Comparison of ENCODE assay signal across 9 cellular contexts in genomic region chr5:42840279-42840678, GRCh38. TPM values are rescaled to one million over a fixed set of nuclear protein-coding genes. Genes with fewer than 3 reads are reported as not detected.
A peak's percentile ranks its signal among the peaks of the same experiment; 100 is the strongest.
DNase-seq lines count a peak whose midpoint lies in the region; ATAC-seq and TF ChIP-seq lines count a peak whose summit lies in the region.
"Had no signal": no experiment of that assay in that cellular context is flagged by ENCODE, and none has a peak within 500 bp of the region (broad histone marks: within the 10 kb centered on the region; RNA-seq: fewer than 3 reads in every experiment).

No MANE protein-coding gene starts in this region.

- TF ChIP-seq POLR2A in GM18505 (IDR thresholded peaks at IDR 0.05; ENCODE audit: borderline replicate concordance, extremely low read depth, insufficient read depth, insufficient read length): no peak

- peaks cover 3% of the 10 kb centered on the region for H3K27me3 Mint-ChIP-seq in activated CD8-positive, alpha-beta T cell treated with anti-CD3 and anti-CD28 coated beads, Interleukin-2, amount 10 ng/mL, durations not matched to agents 7 days and 5 days (ENCODE audit: low read depth)

- H3K4me1 Mint-ChIP-seq in activated CD8-positive, alpha-beta T cell treated with anti-CD3 and anti-CD28 coated beads, Interleukin-2, amount 10 ng/mL, durations not matched to agents 7 days and 5 days (ENCODE audit: low read depth): no peaks in the 10 kb centered on the region

- peak; percentile 74 for DNase-seq in RPMI7951 (ENCODE audit: low read depth)
- peak; percentile 43 for DNase-seq in globus pallidus (ENCODE audit: low spot score)
- DNase-seq in sciatic nerve (ENCODE audit: low spot score): peak; percentile 80
- no peak for DNase-seq in activated CD4-positive, alpha-beta T cell treated with anti-CD3 and anti-CD28 coated beads for 48 hours
- DNase-seq in activated CD8-positive, alpha-beta T cell treated with anti-CD3 and anti-CD28 coated beads, Interleukin-2, amount 10 ng/mL, durations not matched to agents 7 days and 5 days: no peak
- DNase-seq: activated CD4-positive, alpha-beta T cell treated with anti-CD3 and anti-CD28 coated beads, Interleukin-2, amount 50 U/mL, for 48 hours had no signal

- no peaks in the 10 kb centered on the region for H3K9me3 Mint-ChIP-seq in activated CD8-positive, alpha-beta T cell treated with anti-CD3 and anti-CD28 coated beads, Interleukin-2, amount 10 ng/mL, durations not matched to agents 7 days and 5 days (ENCODE audit: insufficient read depth)

- ATAC-seq in sciatic nerve (peak; percentile 89), GM19035 (IDR thresholded peaks at IDR 0.05; ENCODE audit: unreplicated experiment) (no peak), GM18505 (IDR thresholded peaks at IDR 0.05; ENCODE audit: unreplicated experiment) (no peak)
- no peak for ATAC-seq in activated CD8-positive, alpha-beta T cell treated with anti-CD3 and anti-CD28 coated beads, Interleukin-2, amount 10 ng/mL, durations not matched to agents 7 days and 5 days

- H3K27ac Mint-ChIP-seq in activated CD8-positive, alpha-beta T cell treated with anti-CD3 and anti-CD28 coated beads, Interleukin-2, amount 10 ng/mL, durations not matched to agents 7 days and 5 days: no peak overlapping the region

- H3K4me3 Mint-ChIP-seq in activated CD8-positive, alpha-beta T cell treated with anti-CD3 and anti-CD28 coated beads, Interleukin-2, amount 10 ng/mL, durations not matched to agents 7 days and 5 days: no peak overlapping the region

- no peaks in the 10 kb centered on the region for H3K36me3 Mint-ChIP-seq in activated CD8-positive, alpha-beta T cell treated with anti-CD3 and anti-CD28 coated beads, Interleukin-2, amount 10 ng/mL, durations not matched to agents 7 days and 5 days (ENCODE audit: low read depth)

- intact Hi-C loops in sciatic nerve (cut with DNase I): no loop called here

- no peak for TF ChIP-seq CTCF in C4-2B (conservative IDR thresholded peaks at IDR 0.05)

- POLR2A ChIA-PET in activated CD8-positive, alpha-beta T cell treated with anti-CD3 and anti-CD28 coated beads, Interleukin-2, amount 10 ng/mL, durations not matched to agents 7 days and 5 days (lab: Charles Lee): no interaction called here

- CTCF ChIA-PET in activated CD8-positive, alpha-beta T cell treated with anti-CD3 and anti-CD28 coated beads, Interleukin-2, amount 10 ng/mL, durations not matched to agents 7 days and 5 days (lab: Charles Lee): no interaction called here

- peak overlapping the region; percentile 45; the same call in 1 of the 2 replicates for H3K27ac ChIP-seq in C4-2B

RNA-seq across cellular contexts. Expression of gene SELENOP, which starts 28.6 kb away (rescaled TPM):
- 0.48 and 0.49 TPM in 2 replicates for total RNA-seq in RPMI7951 (2014; rRNA removed; shearing (Covaris generic))
- 801 TPM for total RNA-seq in sciatic nerve
- under 1 TPM in 1 of 2 experiments, not detected in 1; 0.55 TPM for total RNA-seq in activated CD8-positive, alpha-beta T cell treated with anti-CD3 and anti-CD28 coated beads, Interleukin-2, amount 10 ng/mL, durations not matched to agents 7 days and 5 days

Comparison
In these comparisons a context has a peak if more than half of its experiments do, and no peak if none do; other contexts are left out.
1. DNase-seq: peak in RPMI7951 (single experiment), globus pallidus (single experiment) and sciatic nerve (single experiment); none in activated CD4-positive, alpha-beta T cell treated with anti-CD3 and anti-CD28 coated beads for 48 hours (single experiment) and activated CD8-positive, alpha-beta T cell treated with anti-CD3 and anti-CD28 coated beads, Interleukin-2, amount 10 ng/mL, durations not matched to agents 7 days and 5 days (single experiment).
2. RNA of gene SELENOP, which starts 28.6 kb away (total RNA-seq): 801 TPM in sciatic nerve (single experiment); 0.55 TPM in activated CD8-positive, alpha-beta T cell treated with anti-CD3 and anti-CD28 coated beads, Interleukin-2, amount 10 ng/mL, durations not matched to agents 7 days and 5 days and 0.48 to 0.49 TPM in RPMI7951; every median in the first group is over 100 times any median in the second.